In genomic region chr15:101294731-101295606, GRCh38 we compare ENCODE assay signal across 8 cellular contexts. TPM values are rescaled to one million over a fixed set of nuclear protein-coding genes. Genes with fewer than 3 reads are reported as not detected.
A peak's percentile ranks its signal among the peaks of the same experiment; 100 is the strongest.
DNase-seq lines count a peak whose midpoint lies in the region; ATAC-seq and TF ChIP-seq lines count a peak whose summit lies in the region.

TSS of gene SNRPA1 (minus strand) at chr15:101295248. CDS start at chr15:101295178, 70 bp downstream.

- DNase-seq in BE2C = peak; percentile 99
- peak; percentile 70 for DNase-seq in GM19240 (ENCODE audit: insufficient read length, low spot score)
- DNase-seq in NCI-H524 treated with DMSO at 0.1 percent for 48 hours (lab: John Stamatoyannopoulos, UW) = peak; percentile 69
- DNase-seq in activated CD4-positive, alpha-beta T cell treated with anti-CD3 and anti-CD28 coated beads for 4 hours = peak; percentile 97 to 98
- DNase-seq in stimulated activated CD4-positive, alpha-beta T cell treated with anti-CD3 and anti-CD28 coated beads, Interleukin-1b, Interleukin-23, amount 100 ng/mL, for 24 hours (ENCODE audit: low read depth in 4 of 4, low spot score in 1 of 4) = peak; percentile 96 to 97 (median 96)

- H3K36me3 ChIP-seq in BE2C = peaks cover 22% of the 10 kb centered on the region

- no peaks in the 10 kb centered on the region for H3K9me3 ChIP-seq in BE2C

- peak within 1 kb of the TSS; percentile 99 for H3K4me3 ChIP-seq in BE2C (ENCODE audit: low read depth, low read length)

- H3K27me3 ChIP-seq in BE2C (no peaks in the 10 kb centered on the region), layer of hippocampus (ENCODE audit: control insufficient read depth, insufficient read depth, low read length) (no peaks in the 10 kb centered on the region)

- H3K4me1 ChIP-seq in BE2C = no peaks in the 10 kb centered on the region

- TF ChIP-seq CTCF in BE2C (IDR thresholded peaks at IDR 0.05; ENCODE audit: low read depth, low read length) = no peak

- peak; percentile 61 for ATAC-seq in HG03457 (IDR thresholded peaks at IDR 0.05; ENCODE audit: unreplicated experiment)

- peak within 1 kb of the TSS; percentile 82 for H3K27ac ChIP-seq in cingulate gyrus (ENCODE audit: low read depth, low read length)
- H3K27ac ChIP-seq in layer of hippocampus (ENCODE audit: low read depth, low read length) = peak within 1 kb of the TSS; percentile 82

RNA-seq across cellular contexts. Expression of gene SNRPA1, which starts in this region (rescaled TPM):
- polyA plus RNA-seq in BE2C (2012; ENCODE audit: insufficient read depth, insufficient read length, low read depth) = 255 TPM

Comparison
In these comparisons a context has a peak if more than half of its experiments do, and no peak if none do; other contexts are left out.
1. Peak in every context shown above with its lines: DNase-seq, ATAC-seq, H3K4me3 ChIP-seq and H3K27ac ChIP-seq.